ENCODE assay signal across 32 cellular contexts in genomic region chrX:23861215-23861896, GRCh38. TPM values are rescaled to one million over a fixed set of nuclear protein-coding genes. Genes with fewer than 3 reads are reported as not detected.
DNase-seq lines count a peak whose midpoint lies in the region; ATAC-seq and TF ChIP-seq lines count a peak whose summit lies in the region.
"Had no signal": no experiment of that assay in that cellular context is flagged by ENCODE, and none has a peak within 500 bp of the region (broad histone marks: within the 10 kb centered on the region; RNA-seq: fewer than 3 reads in every experiment).

No MANE protein-coding gene starts in this region.

- H3K36me3 ChIP-seq in CD4-positive, CD25-positive, alpha-beta regulatory T cell (ENCODE audit: control insufficient read depth, insufficient read depth, low read length) = peaks cover 4% of the 10 kb centered on the region
- H3K36me3 ChIP-seq in GM23248 (ENCODE audit: low read depth) = no peaks in the 10 kb centered on the region
- H3K36me3 ChIP-seq in thyroid gland = no peaks in the 10 kb centered on the region
- H3K36me3 ChIP-seq: gastrocnemius medialis, right lobe of liver, uterus had no signal

- DNase-seq in CD4-positive, CD25-positive, alpha-beta regulatory T cell = peak in 1 of 3 donors; percentile 42
- peak; percentile 29 for DNase-seq in choroid plexus epithelial cell (ENCODE audit: low read depth)
- no peak for DNase-seq in GM23248
- no peak for DNase-seq in thyroid gland
- no peak for DNase-seq in AG08395 (ENCODE audit: low spot score)
- no peak for DNase-seq in progenitor cell of endocrine pancreas (ENCODE audit: low spot score, unreplicated experiment)
- DNase-seq: AML-193; gastrocnemius medialis; hippocampal formation; left cardiac atrium; NCI-H1105 treated with DMSO at 0.1 percent for 48 hours; NCI-H1930; NCI-H526; right lobe of liver; SHP77; stimulated activated CD4-positive, alpha-beta T cell treated with anti-CD3 and anti-CD28 coated beads, Interleukin-4, amount 100 ng/mL, for 24 hours; SW 1271; T-helper 9 cell; uterus had no signal

- no peak overlapping the region for H3K4me2 ChIP-seq in GM23248 (ENCODE audit: unreplicated experiment)
- H3K4me2 ChIP-seq: GM23338 had no signal

- H2AFZ ChIP-seq in GM23248 = no peak overlapping the region
- H2AFZ ChIP-seq: GM23338, parathyroid adenoma had no signal

- H3K4me3 Mint-ChIP-seq in CD4-positive, CD25-positive, alpha-beta regulatory T cell = peak overlapping the region in 2 of 4 donors; percentile 36 to 62
- no peak overlapping the region for H3K4me3 Mint-ChIP-seq in progenitor cell of endocrine pancreas (ENCODE audit: low read depth)
- H3K4me3 Mint-ChIP-seq: CD4-positive, alpha-beta memory T cell; GM23338; neural crest cell; stimulated activated memory B cell treated with anti-CD40 and anti-IgM and Interleukin-4, amounts not matched to agents 10 μg/mL and 1 μg/mL and 100 μg/mL, for 72 hours had no signal

- no peak for TF ChIP-seq POLR2A in thyroid gland (IDR thresholded peaks at IDR 0.05)

- H3K4me1 Mint-ChIP-seq in CD4-positive, CD25-positive, alpha-beta regulatory T cell = peaks cover 0 to 22% (median 12%) of the 10 kb centered on the region in 4 donors
- H3K4me1 Mint-ChIP-seq in progenitor cell of endocrine pancreas (ENCODE audit: low read depth) = peaks cover 6% of the 10 kb centered on the region
- H3K4me1 Mint-ChIP-seq: CD4-positive, alpha-beta memory T cell; GM23338; neural crest cell; stimulated activated memory B cell treated with anti-CD40 and anti-IgM and Interleukin-4, amounts not matched to agents 10 μg/mL and 1 μg/mL and 100 μg/mL, for 72 hours had no signal

- H3K4me1 ChIP-seq in CD4-positive, CD25-positive, alpha-beta regulatory T cell (ENCODE audit: control insufficient read depth, insufficient read depth, low read length, poor library complexity, severe bottlenecking) = no peaks in the 10 kb centered on the region
- H3K4me1 ChIP-seq in GM23248 (ENCODE audit: insufficient read depth) = no peaks in the 10 kb centered on the region
- H3K4me1 ChIP-seq in thyroid gland = no peaks in the 10 kb centered on the region
- H3K4me1 ChIP-seq: gastrocnemius medialis, parathyroid adenoma, right lobe of liver, uterus had no signal

- intact Hi-C loops in thyroid gland (cut with DNase I) = no loop called here

- no peaks in the 10 kb centered on the region for H4K20me1 ChIP-seq in GM23248 (ENCODE audit: insufficient read depth)

- no peaks in the 10 kb centered on the region for H3K79me2 ChIP-seq in GM23248 (ENCODE audit: insufficient read depth)
- H3K79me2 ChIP-seq: parathyroid adenoma had no signal

- H3F3A ChIP-seq in GM23248 (ENCODE audit: insufficient read depth) = no peaks in the 10 kb centered on the region

- ATAC-seq in CD4-positive, CD25-positive, alpha-beta regulatory T cell (ENCODE audit: low read depth in 2 of 2) = peak; percentile 34 to 79
- ATAC-seq in GM18873 (IDR thresholded peaks at IDR 0.05; ENCODE audit: low FRiP score, unreplicated experiment) (peak; percentile 71), HG03432 (IDR thresholded peaks at IDR 0.05; ENCODE audit: unreplicated experiment) (peak; percentile 71)
- ATAC-seq: gastrocnemius medialis; GM23338; left cardiac atrium; right lobe of liver; stimulated activated memory B cell treated with anti-CD40 and anti-IgM and Interleukin-4, amounts not matched to agents 10 μg/mL and 1 μg/mL and 100 μg/mL, for 72 hours had no signal

- H3K9me3 Mint-ChIP-seq in CD4-positive, CD25-positive, alpha-beta regulatory T cell = peaks cover 0 to 1% (median 0%) of the 10 kb centered on the region in 7 donors
- H3K9me3 Mint-ChIP-seq in progenitor cell of endocrine pancreas (ENCODE audit: low read depth) = peaks cover 3% of the 10 kb centered on the region
- H3K9me3 Mint-ChIP-seq: activated naive CD4-positive, alpha-beta T cell treated with anti-CD3 and anti-CD28 coated beads, Interleukin-2, amount 50 U/mL, for 72 hours; GM23338; neural crest cell had no signal

- peak overlapping the region; percentile 56 to 88 (median 75) for H3K27ac Mint-ChIP-seq in CD4-positive, CD25-positive, alpha-beta regulatory T cell
- no peak overlapping the region for H3K27ac Mint-ChIP-seq in progenitor cell of endocrine pancreas
- H3K27ac Mint-ChIP-seq: activated naive CD4-positive, alpha-beta T cell treated with anti-CD3 and anti-CD28 coated beads, Interleukin-2, amount 50 U/mL, for 72 hours; GM23338; stimulated activated memory B cell treated with anti-CD40 and anti-IgM and Interleukin-4, amounts not matched to agents 10 μg/mL and 1 μg/mL and 100 μg/mL, for 72 hours had no signal

- no peaks in the 10 kb centered on the region for H3K9me3 ChIP-seq in CD4-positive, CD25-positive, alpha-beta regulatory T cell (ENCODE audit: control insufficient read depth in 2 of 2, low read length in 2 of 2)
- H3K9me3 ChIP-seq in GM23248 (ENCODE audit: low read depth) = no peaks in the 10 kb centered on the region
- H3K9me3 ChIP-seq in thyroid gland = no peaks in the 10 kb centered on the region
- H3K9me3 ChIP-seq: gastrocnemius medialis, right lobe of liver, uterus had no signal

- no peak for TF ChIP-seq CTCF in choroid plexus epithelial cell (conservative IDR thresholded peaks at IDR 0.05; ENCODE audit: low read depth, low read length)
- TF ChIP-seq CTCF in thyroid gland (IDR thresholded peaks at IDR 0.05) = no peak
- no peak for TF ChIP-seq CTCF in progenitor cell of endocrine pancreas (IDR thresholded peaks at IDR 0.05; ENCODE audit: unreplicated experiment)

- H3K27me3 Mint-ChIP-seq in CD4-positive, CD25-positive, alpha-beta regulatory T cell = no peaks in the 10 kb centered on the region
- no peaks in the 10 kb centered on the region for H3K27me3 Mint-ChIP-seq in progenitor cell of endocrine pancreas
- H3K27me3 Mint-ChIP-seq: CD4-positive, alpha-beta memory T cell; stimulated activated memory B cell treated with anti-CD40 and anti-IgM and Interleukin-4, amounts not matched to agents 10 μg/mL and 1 μg/mL and 100 μg/mL, for 72 hours had no signal

- no peak overlapping the region for H3K9ac ChIP-seq in GM23248
- H3K9ac ChIP-seq: parathyroid adenoma had no signal

- no peaks in the 10 kb centered on the region for H3K27me3 ChIP-seq in CD4-positive, CD25-positive, alpha-beta regulatory T cell (ENCODE audit: control insufficient read depth, insufficient read depth, low read length)
- H3K27me3 ChIP-seq in GM23248 (replicated peaks; ENCODE audit: insufficient read depth) (no peaks in the 10 kb centered on the region), thyroid gland (no peaks in the 10 kb centered on the region)
- H3K27me3 ChIP-seq: gastrocnemius medialis, right lobe of liver, uterus had no signal

- H3K9me2 ChIP-seq in GM23248 (ENCODE audit: insufficient read depth) = no peaks in the 10 kb centered on the region

- H3K36me3 Mint-ChIP-seq in CD4-positive, CD25-positive, alpha-beta regulatory T cell = peaks cover 5% of the 10 kb centered on the region
- peaks cover 25% of the 10 kb centered on the region for H3K36me3 Mint-ChIP-seq in progenitor cell of endocrine pancreas (ENCODE audit: insufficient read depth)

- in situ Hi-C loops in GM23248 (cut with MboI) = no loop called here

- H3K4me3 ChIP-seq in CD4-positive, CD25-positive, alpha-beta regulatory T cell (ENCODE audit: low read depth, low read length) = no peak overlapping the region
- no peak overlapping the region for H3K4me3 ChIP-seq in choroid plexus epithelial cell (ENCODE audit: low read depth, low read length)
- no peak overlapping the region for H3K4me3 ChIP-seq in GM23248
- H3K4me3 ChIP-seq in thyroid gland (replicated peaks in 1 of 3) = no peak overlapping the region
- H3K4me3 ChIP-seq: gastrocnemius medialis, GM23338, right lobe of liver, uterus had no signal

- 96 to 98% methylated on average over 3 to 6 of the region's 6 CpGs for WGBS in GM23248 (ENCODE audit: low coverage in 1 of 2, low lambda C conversion rate in 2 of 2, missing lambda C conversion rate in 2 of 2), 2 experiments
- 91 to 92% methylated on average over 5 to 6 of the region's 6 CpGs for WGBS in thyroid gland, 2 donors

- no peak overlapping the region for H3K27ac ChIP-seq in CD4-positive, CD25-positive, alpha-beta regulatory T cell (ENCODE audit: insufficient read depth, low read length, poor library complexity, severe bottlenecking)
- H3K27ac ChIP-seq in GM23248 (no peak overlapping the region), thyroid gland (no peak overlapping the region)
- H3K27ac ChIP-seq: gastrocnemius medialis, parathyroid adenoma, right lobe of liver, uterus, VCaP had no signal

RNA-seq across cellular contexts. Expression of gene APOO, which starts 46.4 kb away (rescaled TPM):
- 13.5 TPM for total RNA-seq in CD4-positive, CD25-positive, alpha-beta regulatory T cell
- 10 to 100 TPM; 13.9 to 20.9 (median 15.2) TPM for polyA plus RNA-seq in CD4-positive, CD25-positive, alpha-beta regulatory T cell
- 7.3 and 8.6 TPM in 2 replicates for total RNA-seq in GM23248 (2014; rRNA removed; shearing (Covaris generic))
- polyA plus RNA-seq in GM23248 (2016; fragmentation: Nextera tagmentation; extraction: Ambion mirVana) = 20.2 and 21.0 TPM in 2 replicates
- total RNA-seq in thyroid gland = 10 to 100 TPM; 12.6 to 34.8 (median 22.5) TPM
- total RNA-seq in progenitor cell of endocrine pancreas = 75.9 and 92.4 TPM in 2 replicates

RNA-seq across cellular contexts. Expression of gene CXorf58, which starts 46.5 kb away (rescaled TPM):
- total RNA-seq in CD4-positive, CD25-positive, alpha-beta regulatory T cell = not detected
- polyA plus RNA-seq in CD4-positive, CD25-positive, alpha-beta regulatory T cell = not detected
- not detected in 2 replicates for total RNA-seq in GM23248 (2014; rRNA removed; shearing (Covaris generic))
- not detected in 2 replicates for polyA plus RNA-seq in GM23248 (2016; fragmentation: Nextera tagmentation; extraction: Ambion mirVana)
- total RNA-seq in thyroid gland (under 1 TPM in 1 of 4 donors, not detected in 3; 0.40 TPM), progenitor cell of endocrine pancreas (0.22 and 0.29 TPM in 2 replicates)
- total RNA-seq: astrocyte; cardiac septum; CD4-positive, alpha-beta memory T cell; lung microvascular endothelial cell; mucosa of gallbladder; right lobe of liver had no signal
- polyA plus RNA-seq: GM23338 had no signal
